In the genomic region with DNA sequence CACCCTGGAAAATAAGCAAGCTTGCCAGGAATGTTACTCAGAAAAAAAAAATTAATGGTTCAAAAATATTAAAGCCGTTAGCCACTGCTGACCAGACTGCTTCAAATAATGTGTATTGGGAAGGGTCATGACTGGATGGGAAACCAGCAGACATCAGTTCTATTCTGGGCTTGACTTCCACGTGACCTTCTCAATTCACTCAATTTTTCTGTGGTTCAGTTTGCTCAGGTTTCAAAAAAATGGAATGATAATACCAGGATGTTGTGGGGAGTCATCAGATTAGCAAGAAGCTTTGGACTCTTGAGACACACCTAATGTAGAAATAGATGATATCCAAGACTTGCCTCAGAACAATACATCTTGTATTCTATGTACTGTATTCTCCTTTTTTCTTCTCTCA, we compare ENCODE assay signal across 16 cellular contexts.
A peak's percentile ranks its signal among the peaks of the same experiment; 100 is the strongest.
DNase-seq lines count a peak whose midpoint lies in the region; TF ChIP-seq lines count a peak whose summit lies in the region.
"Had no signal": no experiment of that assay in that cellular context is flagged by ENCODE, and none has a peak within 500 bp of the region (broad histone marks: within the 10 kb centered on the region; RNA-seq: fewer than 3 reads in every experiment).

No MANE protein-coding gene starts in this region.

- CTCF ChIA-PET in PC-9 (lab: Charles Lee) = no interaction called here

- H3K27ac ChIP-seq in PC-9 = peak overlapping the region; percentile 99
- H3K27ac ChIP-seq in epithelial cell of prostate = peak overlapping the region; percentile 38
- H3K27ac ChIP-seq: right lobe of liver, SK-N-MC, WERI-Rb-1 had no signal

- H3K4me1 ChIP-seq in ES-I3 (ENCODE audit: insufficient read depth, low read length) (peaks cover 40% of the 10 kb centered on the region), PC-9 (replicated peaks; ENCODE audit: insufficient read depth) (peaks cover 37% of the 10 kb centered on the region)

- no peak overlapping the region for H3K4me3 ChIP-seq in PC-9
- H3K4me3 ChIP-seq: right lobe of liver, SK-N-MC had no signal

- no peaks in the 10 kb centered on the region for H3K27me3 Mint-ChIP-seq in osteocyte (ENCODE audit: unreplicated experiment)
- no peaks in the 10 kb centered on the region for H3K27me3 Mint-ChIP-seq in activated T-helper 1 cell treated with anti-CD3 and anti-CD28 coated beads, Interleukin-12 subunit alpha, Interleukin-12 subunit beta, Interleukin-2, Interleukin-4 antibody, amounts not matched to agents 30 ng/mL and 10 ng/mL and 1 ng/mL, durations not matched to agents 14 hours and 24 hours and 36 hours (ENCODE audit: insufficient read depth)
- H3K27me3 Mint-ChIP-seq: activated CD8-positive, alpha-beta memory T cell treated with anti-CD3 and anti-CD28 coated beads, Interleukin-2, amount 10 ng/mL, durations not matched to agents 7 days and 5 days; stimulated activated naive B cell treated with anti-CD40 and anti-IgM and Interleukin-4, amounts not matched to agents 10 μg/mL and 1 μg/mL and 100 μg/mL, for 72 hours had no signal

- no peaks in the 10 kb centered on the region for H3K36me3 ChIP-seq in ES-I3 (ENCODE audit: insufficient read depth, low read length)
- no peaks in the 10 kb centered on the region for H3K36me3 ChIP-seq in PC-9 (ENCODE audit: low read depth)
- H3K36me3 ChIP-seq: right lobe of liver, WERI-Rb-1 had no signal

- H3K9me3 ChIP-seq in ES-I3 (ENCODE audit: control insufficient read depth, insufficient read depth, low read length) = no peaks in the 10 kb centered on the region
- no peaks in the 10 kb centered on the region; the same call in 1 of the 2 replicates for H3K9me3 ChIP-seq in PC-9 (ENCODE audit: insufficient read depth, low read depth)
- H3K9me3 ChIP-seq: right lobe of liver had no signal

- peaks cover 25% of the 10 kb centered on the region for H3F3A ChIP-seq in PC-9 (ENCODE audit: insufficient read depth, low read depth)

- POLR2A ChIA-PET in PC-9 (lab: Charles Lee; ENCODE audit: unreplicated experiment) = no interaction called here

- peak overlapping the region; percentile 44 for H3K9ac ChIP-seq in ES-I3 (ENCODE audit: low read depth, low read length)

- no peaks in the 10 kb centered on the region for H4K20me1 ChIP-seq in PC-9 (ENCODE audit: insufficient read depth)

- TF ChIP-seq CTCF in PC-9 (conservative IDR thresholded peaks at IDR 0.05) = no peak
- no peak for TF ChIP-seq CTCF in osteocyte (IDR thresholded peaks at IDR 0.05)

- H3K4me1 Mint-ChIP-seq in osteocyte (ENCODE audit: unreplicated experiment) = peaks cover 33% of the 10 kb centered on the region
- no peaks in the 10 kb centered on the region for H3K4me1 Mint-ChIP-seq in activated T-helper 1 cell treated with anti-CD3 and anti-CD28 coated beads, Interleukin-12 subunit alpha, Interleukin-12 subunit beta, Interleukin-2, Interleukin-4 antibody, amounts not matched to agents 30 ng/mL and 10 ng/mL and 1 ng/mL, durations not matched to agents 14 hours and 24 hours and 36 hours (ENCODE audit: low read depth)
- H3K4me1 Mint-ChIP-seq: activated CD8-positive, alpha-beta memory T cell treated with anti-CD3 and anti-CD28 coated beads, Interleukin-2, amount 10 ng/mL, durations not matched to agents 7 days and 5 days; nephron progenitor cell had no signal

- H3K9me3 Mint-ChIP-seq in osteocyte (ENCODE audit: unreplicated experiment) = no peaks in the 10 kb centered on the region
- no peaks in the 10 kb centered on the region for H3K9me3 Mint-ChIP-seq in activated T-helper 1 cell treated with anti-CD3 and anti-CD28 coated beads, Interleukin-12 subunit alpha, Interleukin-12 subunit beta, Interleukin-2, Interleukin-4 antibody, amounts not matched to agents 30 ng/mL and 10 ng/mL and 1 ng/mL, durations not matched to agents 14 hours and 24 hours and 36 hours
- H3K9me3 Mint-ChIP-seq: activated naive CD4-positive, alpha-beta T cell treated with anti-CD3 and anti-CD28 coated beads for 36 hours; nephron progenitor cell; stimulated activated naive B cell treated with anti-CD40 and anti-IgM and Interleukin-4, amounts not matched to agents 10 μg/mL and 1 μg/mL and 100 μg/mL, for 72 hours had no signal

- no peaks in the 10 kb centered on the region; the same call in 1 of the 2 replicates for H3K9me2 ChIP-seq in PC-9 (ENCODE audit: insufficient read depth)

- DNase-seq in PC-9 (peak in 1 of 2 experiments; percentile 62), epithelial cell of prostate (ENCODE audit: low read depth, low spot score) (no peak), osteocyte (ENCODE audit: extremely low spot score, unreplicated experiment) (no peak), NCI-H2107 (lab: John Stamatoyannopoulos, UW) (no peak), pons (ENCODE audit: low spot score) (no peak)
- no peak for DNase-seq in stimulated activated CD4-positive, alpha-beta T cell treated with anti-CD3 and anti-CD28 coated beads, Interleukin-2, amount 100 ng/mL, for 48 hours
- DNase-seq in activated T-helper 1 cell treated with anti-CD3 and anti-CD28 coated beads, Interleukin-12 subunit alpha, Interleukin-12 subunit beta, Interleukin-2, Interleukin-4 antibody, amounts not matched to agents 30 ng/mL and 10 ng/mL and 1 ng/mL, durations not matched to agents 14 hours and 24 hours and 36 hours (ENCODE audit: low spot score) = no peak
- DNase-seq: activated CD8-positive, alpha-beta memory T cell treated with anti-CD3 and anti-CD28 coated beads, Interleukin-2, amount 10 ng/mL, durations not matched to agents 7 days and 5 days; central memory CD4-positive, alpha-beta T cell; nephron progenitor cell; stimulated activated naive B cell treated with anti-CD40 and anti-IgM and Interleukin-4, amounts not matched to agents 10 μg/mL and 1 μg/mL and 100 μg/mL, for 72 hours; WERI-Rb-1 had no signal

- BruUV-seq in PC-9 (replicated peaks; lab: Mats Ljungman, UMichigan) = no TSS peak

- H3K79me2 ChIP-seq in PC-9 (ENCODE audit: low read depth) = no peaks in the 10 kb centered on the region

- no peaks in the 10 kb centered on the region for H3K27me3 ChIP-seq in PC-9 (ENCODE audit: insufficient read depth, low read depth)
- H3K27me3 ChIP-seq: right lobe of liver had no signal

- H3K36me3 Mint-ChIP-seq in osteocyte (ENCODE audit: unreplicated experiment) = no peaks in the 10 kb centered on the region
- H3K36me3 Mint-ChIP-seq in activated T-helper 1 cell treated with anti-CD3 and anti-CD28 coated beads, Interleukin-12 subunit alpha, Interleukin-12 subunit beta, Interleukin-2, Interleukin-4 antibody, amounts not matched to agents 30 ng/mL and 10 ng/mL and 1 ng/mL, durations not matched to agents 14 hours and 24 hours and 36 hours (ENCODE audit: low read depth) = no peaks in the 10 kb centered on the region
- H3K36me3 Mint-ChIP-seq: activated CD8-positive, alpha-beta memory T cell treated with anti-CD3 and anti-CD28 coated beads, Interleukin-2, amount 10 ng/mL, durations not matched to agents 7 days and 5 days; stimulated activated naive B cell treated with anti-CD40 and anti-IgM and Interleukin-4, amounts not matched to agents 10 μg/mL and 1 μg/mL and 100 μg/mL, for 72 hours had no signal

- H3K27ac Mint-ChIP-seq in osteocyte (ENCODE audit: unreplicated experiment) = peak overlapping the region; percentile 67
- H3K27ac Mint-ChIP-seq in activated T-helper 1 cell treated with anti-CD3 and anti-CD28 coated beads, Interleukin-12 subunit alpha, Interleukin-12 subunit beta, Interleukin-2, Interleukin-4 antibody, amounts not matched to agents 30 ng/mL and 10 ng/mL and 1 ng/mL, durations not matched to agents 14 hours and 24 hours and 36 hours = no peak overlapping the region
- H3K27ac Mint-ChIP-seq: activated CD8-positive, alpha-beta memory T cell treated with anti-CD3 and anti-CD28 coated beads, Interleukin-2, amount 10 ng/mL, durations not matched to agents 7 days and 5 days; activated naive CD4-positive, alpha-beta T cell treated with anti-CD3 and anti-CD28 coated beads for 36 hours; nephron progenitor cell; stimulated activated naive B cell treated with anti-CD40 and anti-IgM and Interleukin-4, amounts not matched to agents 10 μg/mL and 1 μg/mL and 100 μg/mL, for 72 hours had no signal

- no peak overlapping the region for H2AFZ ChIP-seq in PC-9

- H3K4me2 ChIP-seq in PC-9 = peak overlapping the region; percentile 68

- H3K4me3 Mint-ChIP-seq in osteocyte (ENCODE audit: unreplicated experiment) = no peak overlapping the region
- no peak overlapping the region for H3K4me3 Mint-ChIP-seq in activated T-helper 1 cell treated with anti-CD3 and anti-CD28 coated beads, Interleukin-12 subunit alpha, Interleukin-12 subunit beta, Interleukin-2, Interleukin-4 antibody, amounts not matched to agents 30 ng/mL and 10 ng/mL and 1 ng/mL, durations not matched to agents 14 hours and 24 hours and 36 hours
- H3K4me3 Mint-ChIP-seq: activated CD8-positive, alpha-beta memory T cell treated with anti-CD3 and anti-CD28 coated beads, Interleukin-2, amount 10 ng/mL, durations not matched to agents 7 days and 5 days; activated naive CD4-positive, alpha-beta T cell treated with anti-CD3 and anti-CD28 coated beads for 36 hours; nephron progenitor cell; stimulated activated naive B cell treated with anti-CD40 and anti-IgM and Interleukin-4, amounts not matched to agents 10 μg/mL and 1 μg/mL and 100 μg/mL, for 72 hours had no signal

- intact Hi-C loops in PC-9 (cut with micrococcal nuclease; ENCODE audit: unreplicated experiment) = loop anchor here (2.0 to 10.0 kb wide), 4 partner anchors 181 to 833 kb away; a partner anchor contains a TSS
- intact Hi-C loops in activated T-helper 1 cell treated with anti-CD3 and anti-CD28 coated beads, Interleukin-12 subunit alpha, Interleukin-12 subunit beta, Interleukin-2, Interleukin-4 antibody, amounts not matched to agents 30 ng/mL and 10 ng/mL and 1 ng/mL, durations not matched to agents 14 hours and 24 hours and 36 hours (cut with micrococcal nuclease) = no loop called here
